3 cellular contexts compared by ENCODE assay signal in the genomic region with DNA sequence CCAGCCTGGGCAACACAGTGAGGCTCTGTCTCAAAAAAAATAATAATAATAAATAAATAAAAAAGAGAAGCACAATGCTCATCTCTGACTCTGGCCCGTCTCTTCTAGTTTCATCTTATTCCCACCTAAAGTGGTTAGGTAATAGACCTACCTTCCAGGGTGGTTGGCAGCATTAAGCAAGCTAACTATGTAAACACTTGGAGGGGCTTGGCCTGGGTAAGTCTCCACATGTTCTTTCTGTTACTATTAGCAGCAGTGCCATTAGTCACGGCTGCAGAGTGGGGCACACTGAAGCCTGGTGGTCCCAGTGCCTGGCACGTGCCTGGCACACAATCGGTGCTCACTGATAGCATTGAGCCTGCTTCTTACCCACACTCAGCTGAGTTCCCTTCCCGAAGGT. TPM values are rescaled to one million over a fixed set of nuclear protein-coding genes. Genes with fewer than 3 reads are reported as not detected.
"Had no signal": no experiment of that assay in that cellular context is flagged by ENCODE, and none has a peak within 500 bp of the region (broad histone marks: within the 10 kb centered on the region; RNA-seq: fewer than 3 reads in every experiment).

No MANE protein-coding gene starts in this region.

RNA-seq across cellular contexts. Expression of a gene that starts 4.0 kb away (rescaled TPM):
- total RNA-seq: K562, M059J, SJSA1 had no signal
- polyA plus RNA-seq: K562 had no signal
